In the genomic region with DNA sequence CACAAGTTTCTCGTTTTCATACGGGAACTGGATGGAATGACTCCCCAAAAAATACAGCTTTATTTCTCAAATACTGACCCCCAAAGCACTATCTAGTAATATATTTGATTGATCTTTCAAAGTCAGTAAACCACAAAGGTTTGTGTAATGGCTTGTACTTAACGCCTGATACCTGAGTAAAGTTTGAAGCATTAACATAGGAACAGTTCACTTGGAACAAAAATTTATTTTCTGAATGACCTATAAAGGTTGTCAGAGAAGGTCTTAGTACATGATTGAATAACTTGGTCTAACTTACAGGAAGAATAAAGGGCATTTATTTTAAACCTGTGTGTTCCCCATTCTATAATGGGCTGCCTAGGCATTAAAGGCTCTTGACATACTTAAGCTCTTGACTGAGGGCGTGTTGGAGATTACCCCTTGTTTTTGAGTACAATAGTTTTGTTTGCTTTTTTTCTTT, we compare ENCODE assay signal across 8 cellular contexts. TPM values are rescaled to one million over a fixed set of nuclear protein-coding genes. Genes with fewer than 3 reads are reported as not detected.
DNase-seq lines count a peak whose midpoint lies in the region; ATAC-seq and TF ChIP-seq lines count a peak whose summit lies in the region.

No MANE protein-coding gene starts in this region.

- DNase-seq in heart left ventricle = no peak
- DNase-seq in left ventricle myocardium superior = no peak
- DNase-seq in MCF 10A (ENCODE audit: unreplicated experiment) = peak; percentile 9
- no peak for DNase-seq in lung (ENCODE audit: low spot score)
- no peak for DNase-seq in aorta
- no peak for DNase-seq in GM10248 (ENCODE audit: extremely low spot score)
- no peak for DNase-seq in GF-D8 (lab: John Stamatoyannopoulos, UW)

- CTCF ChIA-PET in MCF 10A (lab: Yijun Ruan, JAX) (interaction anchor here (0.5 to 2.2 kb wide), 8 partner anchors 112 to 1573 kb away, joined by 3 to 6 read pairs (median 4); no protein-coding TSS in a partner anchor), GM10248 (lab: Yijun Ruan, JAX) (interaction anchor here (1.4 to 1.5 kb wide), 2 partner anchors 10 to 1593 kb away, joined by 3 to 4 read pairs; no protein-coding TSS in a partner anchor)

- H3K4me1 ChIP-seq in heart left ventricle (peaks cover 0 to 29% (median 3%) of the 10 kb centered on the region in 12 donors), lung (ENCODE audit: control insufficient read depth in 2 of 2, insufficient read depth in 2 of 2, low read length in 2 of 2) (peaks cover 0 to 3% of the 10 kb centered on the region in 2 donors), aorta (ENCODE audit: control insufficient read depth in 1 of 2, insufficient read depth in 2 of 2, low read length in 2 of 2) (peaks cover 0 to 6% of the 10 kb centered on the region in 2 donors)

- H3K36me3 ChIP-seq in heart left ventricle (no peaks in the 10 kb centered on the region), lung (ENCODE audit: control insufficient read depth in 2 of 2, insufficient read depth in 2 of 2, low read length in 2 of 2) (peaks cover 0 to 6% of the 10 kb centered on the region in 2 donors), aorta (ENCODE audit: control insufficient read depth in 1 of 2, insufficient read depth in 2 of 2, low read length in 1 of 2) (no peaks in the 10 kb centered on the region)

- H3K27me3 Mint-ChIP-seq in MCF 10A (ENCODE audit: insufficient read depth, unreplicated experiment) = no peaks in the 10 kb centered on the region

- H3K27me3 ChIP-seq in heart left ventricle = peaks cover 0 to 10% (median 0%) of the 10 kb centered on the region in 9 donors
- no peaks in the 10 kb centered on the region for H3K27me3 ChIP-seq in lung (ENCODE audit: control insufficient read depth, insufficient read depth)
- H3K27me3 ChIP-seq in aorta (ENCODE audit: control insufficient read depth in 1 of 2, insufficient read depth in 2 of 2, low read length in 1 of 2) = no peaks in the 10 kb centered on the region

- no TSS peak for BruUV-seq in MCF 10A (replicated peaks; lab: Mats Ljungman, UMichigan)

- H3K4me3 ChIP-seq in heart left ventricle = peak overlapping the region; percentile 60 to 82 (median 78)
- peak overlapping the region; percentile 74 for H3K4me3 ChIP-seq in lung
- H3K4me3 ChIP-seq in aorta (ENCODE audit: low read length in 2 of 2) = peak overlapping the region; percentile 43 to 68

- POLR2A ChIA-PET in MCF 10A (lab: Yijun Ruan, JAX) = interaction anchor here (0.5 to 1.3 kb wide), 9 partner anchors 109 to 1049 kb away, joined by 3 to 4 read pairs (median 3); no protein-coding TSS in a partner anchor
- POLR2A ChIA-PET in GM10248 (lab: Yijun Ruan, JAX) = no interaction called here

- peaks cover 14% of the 10 kb centered on the region for H3K36me3 Mint-ChIP-seq in MCF 10A (ENCODE audit: insufficient read depth, unreplicated experiment)

- intact Hi-C loops in heart left ventricle (cut with DNase I) = loop anchor here in 5 of 10 donors (5.0 to 10.0 kb wide), 10 partner anchors 84 to 1577 kb away; no protein-coding TSS in a partner anchor
- intact Hi-C loops in left ventricle myocardium superior (cut with micrococcal nuclease) = no loop called here
- intact Hi-C loops in MCF 10A (cut with micrococcal nuclease) = loop anchor here (2.0 to 5.0 kb wide), 2 partner anchors 176 to 1695 kb away; no protein-coding TSS in a partner anchor
- intact Hi-C loops in aorta (cut with DNase I) = no loop called here

- no peaks in the 10 kb centered on the region for H3K9me3 ChIP-seq in heart left ventricle
- no peaks in the 10 kb centered on the region for H3K9me3 ChIP-seq in lung (ENCODE audit: control insufficient read depth in 2 of 2, insufficient read depth in 1 of 2, low read length in 1 of 2)
- no peaks in the 10 kb centered on the region for H3K9me3 ChIP-seq in aorta (ENCODE audit: control insufficient read depth, low read length)

- peaks cover 11% of the 10 kb centered on the region for H3K4me1 Mint-ChIP-seq in MCF 10A (ENCODE audit: insufficient read depth, unreplicated experiment)

- H3K27ac ChIP-seq in heart left ventricle (peak overlapping the region; percentile 87 to 97 (median 93)), lung (ENCODE audit: low read depth in 1 of 2, low read length in 1 of 2) (peak overlapping the region; percentile 82 to 85), aorta (ENCODE audit: low read depth in 1 of 2, low read length in 2 of 2) (peak overlapping the region in 1 of 2 donors; percentile 28)

- no peak for ATAC-seq in heart left ventricle
- no peak for ATAC-seq in left ventricle myocardium superior
- ATAC-seq in lung (ENCODE audit: insufficient read depth, low FRiP score) = no peak
- ATAC-seq in aorta (ENCODE audit: low FRiP score) = no peak
- no peak for ATAC-seq in HG02970 (IDR thresholded peaks at IDR 0.05; ENCODE audit: low FRiP score, unreplicated experiment)

- WGBS in heart left ventricle, 4 donors = 6 to 7% (median 7%) methylated on average over 4 of the region's 4 CpGs
- 4 to 15% methylated on average over 4 of the region's 4 CpGs for WGBS in lung, 2 donors
- WGBS in aorta, 2 donors = 4 to 6% methylated on average over 4 of the region's 4 CpGs

- no peak overlapping the region for H3K4me3 Mint-ChIP-seq in MCF 10A (ENCODE audit: unreplicated experiment)

- no peak overlapping the region for H3K27ac Mint-ChIP-seq in MCF 10A (ENCODE audit: low read depth, unreplicated experiment)

- TF ChIP-seq POLR2A in heart left ventricle (IDR thresholded peaks at IDR 0.05) = no peak

- no peak for TF ChIP-seq CTCF in heart left ventricle (IDR thresholded peaks at IDR 0.05)
- TF ChIP-seq CTCF in MCF 10A (IDR thresholded peaks at IDR 0.05; ENCODE audit: unreplicated experiment) = no peak
- no peak for TF ChIP-seq CTCF in lung (IDR thresholded peaks at IDR 0.05; ENCODE audit: control extremely low read depth, extremely low read depth)
- no peak for TF ChIP-seq CTCF in GM10248 (IDR thresholded peaks at IDR 0.05; ENCODE audit: control extremely low read depth, extremely low read depth, low read depth, missing control alignments)

- no peaks in the 10 kb centered on the region for H3K9me3 Mint-ChIP-seq in MCF 10A (ENCODE audit: unreplicated experiment)

RNA-seq across cellular contexts. Expression of a gene that starts 1.4 kb away (rescaled TPM):
- total RNA-seq in heart left ventricle (10 to 100 TPM; 13.6 to 26.9 (median 21.6) TPM), left ventricle myocardium superior (12.9 TPM), MCF 10A (2022) (7.2 and 10.1 TPM in 2 replicates), lung (10 to 100 TPM in 1 of 2 donors, 1 to 10 TPM in 1; 7.1 to 22.2 TPM), aorta (1 to 10 TPM; 6.0 to 6.3 TPM)
- polyA plus RNA-seq in heart left ventricle (10 to 100 TPM in 1 of 2 donors, 1 to 10 TPM in 1; 3.0 to 39.6 TPM), lung (1 to 10 TPM in 1 of 2 donors, under 1 TPM in 1; 0.68 to 1.1 TPM), aorta (1 to 10 TPM in 1 of 2 donors, under 1 TPM in 1; 0.38 to 2.4 TPM)
